Comparison of ENCODE assay signal across 20 cellular contexts in the genomic region with DNA sequence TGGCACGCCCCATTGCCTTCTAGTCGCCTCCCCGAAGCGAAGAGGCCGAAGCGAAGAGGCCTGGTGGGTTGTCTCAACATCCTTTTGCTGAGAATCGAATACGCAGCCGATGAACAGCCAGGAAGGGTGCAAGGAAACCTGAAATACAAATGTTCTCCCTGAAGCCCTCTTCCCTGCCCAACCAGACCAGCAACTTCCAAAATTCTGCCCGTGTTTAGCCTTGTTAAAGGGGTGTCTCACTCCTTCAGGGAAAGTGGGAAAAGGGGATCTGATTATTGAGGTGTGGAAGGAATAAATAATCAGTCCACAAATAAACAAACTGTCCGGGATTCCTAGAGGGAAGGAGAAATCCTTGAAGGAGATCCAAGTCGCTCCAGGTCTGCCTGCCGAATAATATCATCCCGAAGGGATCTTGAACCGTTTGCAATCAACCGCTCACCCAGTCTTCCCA. TPM values are rescaled to one million over a fixed set of nuclear protein-coding genes. Genes with fewer than 3 reads are reported as not detected.
DNase-seq lines count a peak whose midpoint lies in the region; ATAC-seq and TF ChIP-seq lines count a peak whose summit lies in the region.
"Had no signal": no experiment of that assay in that cellular context is flagged by ENCODE, and none has a peak within 500 bp of the region (broad histone marks: within the 10 kb centered on the region; RNA-seq: fewer than 3 reads in every experiment).

No MANE protein-coding gene starts in this region.

- H3K27ac ChIP-seq in brain microvascular endothelial cell (peak overlapping the region; percentile 79), tibial artery (peak overlapping the region; percentile 95 to 97)
- H3K27ac ChIP-seq: parathyroid adenoma, uterus had no signal

- in situ Hi-C loops in brain microvascular endothelial cell (cut with HindIII; ENCODE audit: low pct_ligation_motif_present, low sequenced_read_pairs), result loop anchor here (25.0 kb wide), 1 partner anchor 722 kb away; no protein-coding TSS in a partner anchor

- no peak for TF ChIP-seq CTCF in brain microvascular endothelial cell (IDR thresholded peaks at IDR 0.05; ENCODE audit: low read depth, low read length, missing control alignments)
- TF ChIP-seq CTCF in tibial artery (IDR thresholded peaks at IDR 0.05), result no peak
- no peak for TF ChIP-seq CTCF in BE2C (IDR thresholded peaks at IDR 0.05; ENCODE audit: low read depth, low read length)

- H3K4me1 ChIP-seq in tibial artery (peaks cover 0 to 18% (median 6%) of the 10 kb centered on the region in 4 donors), BE2C (no peaks in the 10 kb centered on the region)
- H3K4me1 ChIP-seq: uterus had no signal

- ATAC-seq in activated T-cell treated with anti-CD3 and anti-CD28 coated beads, Interleukin-2, amount 50 U/mL, for 72 hours (replicated peaks in 1 of 2), result no peak
- ATAC-seq: stimulated activated naive CD8-positive, alpha-beta T cell treated with anti-CD3 and anti-CD28 coated beads, Interleukin-15, Interleukin-2, amounts not matched to agents 100 U/mL and 50 U/mL, for 24 hours had no signal

- H3K9me3 Mint-ChIP-seq in activated T-cell treated with anti-CD3 and anti-CD28 coated beads, Interleukin-2, amount 50 U/mL, for 72 hours, result no peaks in the 10 kb centered on the region
- H3K9me3 Mint-ChIP-seq: activated naive CD4-positive, alpha-beta T cell treated with anti-CD3 and anti-CD28 coated beads, Interleukin-2, amount 10 ng/mL, durations not matched to agents 7 days and 5 days had no signal

- CTCF ChIA-PET in HEK293T (lab: Yijun Ruan, JAX), result interaction anchor here (1.1 to 2.5 kb wide), 6 partner anchors 11 to 714 kb away, joined by 3 to 27 read pairs (median 4); no protein-coding TSS in a partner anchor

- no peaks in the 10 kb centered on the region for H3K27me3 ChIP-seq in brain microvascular endothelial cell (replicated peaks)
- no peaks in the 10 kb centered on the region for H3K27me3 ChIP-seq in tibial artery
- H3K27me3 ChIP-seq in BE2C, result peaks cover 78% of the 10 kb centered on the region

- H3K27ac Mint-ChIP-seq in activated T-cell treated with anti-CD3 and anti-CD28 coated beads, Interleukin-2, amount 50 U/mL, for 72 hours, result peak overlapping the region; percentile 38

- H3K4me1 Mint-ChIP-seq in activated T-cell treated with anti-CD3 and anti-CD28 coated beads, Interleukin-2, amount 50 U/mL, for 72 hours (ENCODE audit: low read depth), result peaks cover 8% of the 10 kb centered on the region

- intact Hi-C loops in tibial artery (cut with DNase I; ENCODE audit: low total_unique reads), result no loop called here

- peaks cover 56% of the 10 kb centered on the region for H3K27me3 Mint-ChIP-seq in activated T-cell treated with anti-CD3 and anti-CD28 coated beads, Interleukin-2, amount 50 U/mL, for 72 hours (ENCODE audit: low read depth)

- no peak for DNase-seq in activated T-cell treated with anti-CD3 and anti-CD28 coated beads, Interleukin-2, amount 50 U/mL, for 72 hours
- DNase-seq in activated T-cell treated with anti-CD3 and anti-CD28 coated beads, Interleukin-2, amount 50 U/mL, for 48 hours, result no peak
- DNase-seq in brain microvascular endothelial cell (no peak), mesenteric fat pad (ENCODE audit: low spot score) (peak; percentile 53), tibial artery (peak in 1 of 2 donors; percentile 60), HEK293T (ENCODE audit: extremely low spot score) (no peak), BE2C (no peak), GDM1 (lab: John Stamatoyannopoulos, UW) (no peak)
- DNase-seq: activated CD4-positive, CD25-positive, alpha-beta regulatory T cell; activated naive CD4-positive, alpha-beta T cell treated with anti-CD3 and anti-CD28 coated beads, Interleukin-2, amount 10 ng/mL, durations not matched to agents 7 days and 5 days; caudate nucleus; KBM-7; midbrain; NCI-H1092 treated with DMSO at 0.1 percent for 48 hours; NCI-H2171; RPMI8226; stimulated activated naive CD8-positive, alpha-beta T cell treated with anti-CD3 and anti-CD28 coated beads, Interleukin-15, Interleukin-2, amounts not matched to agents 100 U/mL and 50 U/mL, for 24 hours; T-helper 1 cell; uterus had no signal

- H3K4me3 Mint-ChIP-seq in activated T-cell treated with anti-CD3 and anti-CD28 coated beads, Interleukin-2, amount 50 U/mL, for 72 hours, result no peak overlapping the region
- H3K4me3 Mint-ChIP-seq: activated naive CD4-positive, alpha-beta T cell treated with anti-CD3 and anti-CD28 coated beads, Interleukin-2, amount 10 ng/mL, durations not matched to agents 7 days and 5 days had no signal

- H3K36me3 Mint-ChIP-seq in activated T-cell treated with anti-CD3 and anti-CD28 coated beads, Interleukin-2, amount 50 U/mL, for 72 hours (ENCODE audit: insufficient read depth in 2 of 2), result no peaks in the 10 kb centered on the region
- H3K36me3 Mint-ChIP-seq: activated naive CD4-positive, alpha-beta T cell treated with anti-CD3 and anti-CD28 coated beads, Interleukin-2, amount 10 ng/mL, durations not matched to agents 7 days and 5 days had no signal

- H3K4me3 ChIP-seq in brain microvascular endothelial cell (ENCODE audit: low read depth, low read length) (peak overlapping the region; percentile 93), tibial artery (peak overlapping the region; percentile 81 to 86), BE2C (ENCODE audit: low read depth, low read length) (no peak overlapping the region)
- H3K4me3 ChIP-seq: uterus had no signal

- H3K36me3 ChIP-seq in brain microvascular endothelial cell (replicated peaks) (peaks cover 28% of the 10 kb centered on the region), tibial artery (peaks cover 0 to 5% (median 0%) of the 10 kb centered on the region in 3 donors), BE2C (no peaks in the 10 kb centered on the region)
- H3K36me3 ChIP-seq: uterus had no signal

- POLR2A ChIA-PET in HEK293T (lab: Yijun Ruan, JAX), result no interaction called here

- H3K9me3 ChIP-seq in tibial artery (no peaks in the 10 kb centered on the region), BE2C (no peaks in the 10 kb centered on the region)
- H3K9me3 ChIP-seq: uterus had no signal

TF ChIP-seq in HEK293T, 16 proteins besides CTCF, POLR2A, EP300 and RAD21:
- TF ChIP-seq FOXM1 (IDR thresholded peaks at IDR 0.05; ENCODE audit: borderline replicate concordance), result no peak
- no peak for TF ChIP-seq ZNF384 (IDR thresholded peaks at IDR 0.05)
- no peak for TF ChIP-seq FOXA1 (IDR thresholded peaks at IDR 0.05)
- no peak for TF ChIP-seq LEF1 (IDR thresholded peaks at IDR 0.05; ENCODE audit: borderline replicate concordance)
- no peak for TF ChIP-seq TARDBP (IDR thresholded peaks at IDR 0.05)
- no peak for TF ChIP-seq ELF4 (IDR thresholded peaks at IDR 0.05)
- TF ChIP-seq NFRKB (IDR thresholded peaks at IDR 0.05), result no peak
- TF ChIP-seq FOXK2 (IDR thresholded peaks at IDR 0.05), result no peak
- no peak for TF ChIP-seq SUZ12 (IDR thresholded peaks at IDR 0.05)
- no peak for TF ChIP-seq CTBP1 (IDR thresholded peaks at IDR 0.05; ENCODE audit: borderline replicate concordance)
- no peak for TF ChIP-seq ARNT (IDR thresholded peaks at IDR 0.05)
- no peak for TF ChIP-seq BHLHE40 (IDR thresholded peaks at IDR 0.05; ENCODE audit: borderline replicate concordance)
- no peak for TF ChIP-seq PKNOX1 (IDR thresholded peaks at IDR 0.05)
- TF ChIP-seq HDGF (IDR thresholded peaks at IDR 0.05; ENCODE audit: borderline replicate concordance), result no peak
- no peak for TF ChIP-seq SP1 (IDR thresholded peaks at IDR 0.05)
TF ChIP-seq in HEK293T: peak in this region for 0.

RNA-seq across cellular contexts. Expression of gene FOXC2, which starts 1.4 kb away (rescaled TPM):
- not detected for total RNA-seq in activated T-cell treated with anti-CD3 and anti-CD28 coated beads, Interleukin-2, amount 50 U/mL, for 72 hours
- 0.42 TPM for total RNA-seq in mesenteric fat pad
- not detected for polyA plus RNA-seq in BE2C (2012; ENCODE audit: insufficient read depth, insufficient read length, low read depth)

RNA-seq across cellular contexts. Expression of gene MTHFSD, which starts 10.2 kb away (rescaled TPM):
- 10 to 100 TPM; 21.2 to 22.4 TPM for total RNA-seq in activated T-cell treated with anti-CD3 and anti-CD28 coated beads, Interleukin-2, amount 50 U/mL, for 72 hours
- total RNA-seq in mesenteric fat pad, result 10.2 TPM
- polyA plus RNA-seq in BE2C (2012; ENCODE audit: insufficient read depth, insufficient read length, low read depth), result 39.6 TPM

RNA-seq across cellular contexts. Expression of gene FOXL1, which starts 13.1 kb away (rescaled TPM):
- under 1 TPM in 1 of 2 donors, not detected in 1; 0.07 TPM for total RNA-seq in activated T-cell treated with anti-CD3 and anti-CD28 coated beads, Interleukin-2, amount 50 U/mL, for 72 hours
- total RNA-seq in mesenteric fat pad, result 0.26 TPM
- not detected for polyA plus RNA-seq in BE2C (2012; ENCODE audit: insufficient read depth, insufficient read length, low read depth)

RNA-seq across cellular contexts. Expression of gene FOXF1, which starts 54.9 kb away (rescaled TPM):
- total RNA-seq in activated T-cell treated with anti-CD3 and anti-CD28 coated beads, Interleukin-2, amount 50 U/mL, for 72 hours, result not detected
- total RNA-seq in mesenteric fat pad, result 4.2 TPM
- not detected for polyA plus RNA-seq in BE2C (2012; ENCODE audit: insufficient read depth, insufficient read length, low read depth)
